1 cellular context compared by ENCODE assay signal in the genomic region with DNA sequence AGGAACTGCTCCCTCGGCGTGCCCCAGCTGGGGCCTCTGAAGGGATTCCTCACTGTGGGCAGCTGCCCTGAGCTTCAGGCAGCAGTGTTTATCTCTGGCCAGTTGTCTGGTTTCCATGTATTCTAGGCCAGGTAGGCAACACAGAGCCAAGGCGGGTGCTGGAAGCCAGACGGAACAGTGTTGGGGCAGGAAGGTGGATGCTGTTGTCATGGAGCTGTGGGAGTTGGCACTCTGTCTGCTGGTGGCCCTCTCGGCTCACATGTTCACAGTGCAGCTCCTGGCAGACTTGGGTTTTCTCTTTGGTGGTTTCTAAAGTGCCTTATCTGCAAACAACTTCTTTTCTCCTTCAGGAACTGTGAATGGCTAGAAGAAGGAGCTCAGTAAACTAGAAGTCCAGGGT.
TF ChIP-seq lines count a peak whose summit lies in the region.

No MANE protein-coding gene starts in this region.

TF ChIP-seq in GM23338, 12 proteins besides CTCF, POLR2A, EP300 and RAD21 (continued from another document):
- TF ChIP-seq ZNF462 (CRISPR knock-in tag; IDR thresholded peaks at IDR 0.05) (no peak), STAT1 (IDR thresholded peaks at IDR 0.05; ENCODE audit: unreplicated experiment) (no peak), ZNF114 (CRISPR knock-in tag; IDR thresholded peaks at IDR 0.05) (no peak), POLR2AphosphoS5 (IDR thresholded peaks at IDR 0.05; ENCODE audit: low read depth) (no peak), JUNB (IDR thresholded peaks at IDR 0.05; ENCODE audit: unreplicated experiment) (no peak), ZNF331 (CRISPR knock-in tag; IDR thresholded peaks at IDR 0.05; ENCODE audit: low read depth) (no peak)
